In the genomic region with DNA sequence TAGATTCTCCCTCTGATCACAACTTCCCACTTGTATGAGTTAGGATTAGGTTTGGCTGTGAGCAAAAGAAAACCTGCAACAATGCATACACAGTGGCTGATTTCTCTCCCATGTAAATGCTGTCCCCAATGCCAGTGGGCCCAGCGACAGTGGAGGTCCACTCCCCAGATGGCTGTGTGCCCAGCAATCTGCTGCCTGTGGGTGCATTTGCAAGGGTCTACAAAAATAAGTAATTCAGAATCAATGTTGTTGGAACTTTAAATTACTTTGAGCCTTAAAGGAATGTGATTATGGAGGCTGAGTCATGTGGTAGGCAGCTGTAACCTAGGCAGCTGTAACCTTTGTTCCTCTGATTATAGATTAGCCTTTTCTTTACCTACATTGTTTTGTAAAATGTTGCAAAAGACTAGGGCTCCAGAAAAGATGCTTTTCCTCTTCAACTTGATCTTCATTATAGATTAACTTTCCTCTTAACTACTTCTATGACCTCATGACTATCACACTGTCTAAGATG, we compare ENCODE assay signal across 13 cellular contexts. TPM values are rescaled to one million over a fixed set of nuclear protein-coding genes. Genes with fewer than 3 reads are reported as not detected.
DNase-seq lines count a peak whose midpoint lies in the region; ATAC-seq and TF ChIP-seq lines count a peak whose summit lies in the region.
"Had no signal": no experiment of that assay in that cellular context is flagged by ENCODE, and none has a peak within 500 bp of the region (broad histone marks: within the 10 kb centered on the region; RNA-seq: fewer than 3 reads in every experiment).

No MANE protein-coding gene starts in this region.

- no peak for TF ChIP-seq CTCF in lower lobe of right lung (IDR thresholded peaks at IDR 0.05)
- TF ChIP-seq CTCF in CD14-positive monocyte (IDR thresholded peaks at IDR 0.05) = no peak

- H3K27me3 Mint-ChIP-seq in T-helper 17 cell (no peaks in the 10 kb centered on the region), CD14-positive monocyte (ENCODE audit: low read depth in 3 of 3) (peaks cover 0 to 6% (median 2%) of the 10 kb centered on the region in 3 donors)

- DNase-seq in EL = peak; percentile 22
- DNase-seq in T-helper 17 cell = no peak
- peak; percentile 11 for DNase-seq in lower lobe of right lung
- DNase-seq in NCI-H345 treated with DMSO at 0.1 percent for 48 hours (lab: John Stamatoyannopoulos, UW; ENCODE audit: unreplicated experiment) = no peak
- no peak for DNase-seq in CD14-positive monocyte (ENCODE audit: low spot score)
- DNase-seq: activated CD4-positive, alpha-beta T cell treated with anti-CD3 and anti-CD28 coated beads for 48 hours; esophagus squamous epithelium; NCI-H1417 treated with DMSO at 0.1 percent for 48 hours; nucleus accumbens; stimulated activated CD4-positive, alpha-beta T cell treated with anti-CD3 and anti-CD28 coated beads, Interleukin-4, amount 100 ng/mL, for 1 hour had no signal

- H3K4me3 Mint-ChIP-seq in T-helper 17 cell (no peak overlapping the region), CD14-positive monocyte (no peak overlapping the region)

- H3K27ac ChIP-seq in lower lobe of right lung = no peak overlapping the region
- H3K27ac ChIP-seq: cardiac muscle cell, esophagus squamous epithelium, SK-N-MC had no signal

- peaks cover 15% of the 10 kb centered on the region for H3K36me3 ChIP-seq in lower lobe of right lung

- peaks cover 5% of the 10 kb centered on the region for H3K4me1 ChIP-seq in lower lobe of right lung

- H3K4me1 Mint-ChIP-seq in T-helper 17 cell (peaks cover 8% of the 10 kb centered on the region), CD14-positive monocyte (peaks cover 30% of the 10 kb centered on the region)

- no peaks in the 10 kb centered on the region for H3K9me3 Mint-ChIP-seq in CD14-positive monocyte

- no peak for ATAC-seq in T-helper 17 cell
- no peak for ATAC-seq in lower lobe of right lung
- no peak for ATAC-seq in GM21515 (IDR thresholded peaks at IDR 0.05; ENCODE audit: unreplicated experiment)

- no peaks in the 10 kb centered on the region for H3K27me3 ChIP-seq in lower lobe of right lung (ENCODE audit: low read depth)
- H3K27me3 ChIP-seq: cardiac muscle cell, esophagus squamous epithelium had no signal

- H3K4me3 ChIP-seq in lower lobe of right lung = no peak overlapping the region
- H3K4me3 ChIP-seq: cardiac muscle cell, esophagus squamous epithelium, SK-N-MC had no signal

- peak overlapping the region; percentile 70 for H3K27ac Mint-ChIP-seq in T-helper 17 cell
- no peak overlapping the region for H3K27ac Mint-ChIP-seq in CD14-positive monocyte

- H3K36me3 Mint-ChIP-seq in T-helper 17 cell (ENCODE audit: low read depth) (peaks cover 3% of the 10 kb centered on the region), CD14-positive monocyte (peaks cover 36 to 60% of the 10 kb centered on the region in 2 donors)

- intact Hi-C loops in lower lobe of right lung (cut with DNase I) = no loop called here
- intact Hi-C loops in CD14-positive monocyte (cut with micrococcal nuclease) = loop anchor here in 1 of 2 donors (2.0 kb wide), 1 partner anchor 67 kb away; no protein-coding TSS in a partner anchor

- H3K9me3 ChIP-seq in T-helper 17 cell (ENCODE audit: control insufficient read depth, low read length, poor library complexity, severe bottlenecking) (no peaks in the 10 kb centered on the region), lower lobe of right lung (no peaks in the 10 kb centered on the region)
- H3K9me3 ChIP-seq: esophagus squamous epithelium had no signal

RNA-seq across cellular contexts. Expression of a gene that starts 14.2 kb away (rescaled TPM):
- total RNA-seq in T-helper 17 cell (10 to 100 TPM in 1 of 2 donors, 1 to 10 TPM in 1; 8.7 to 11.8 TPM), lower lobe of right lung (10.8 TPM)
- polyA plus RNA-seq in CD14-positive monocyte = 10 to 100 TPM; 21.5 to 25.5 TPM

RNA-seq across cellular contexts. Expression of a gene that starts 22.3 kb away (rescaled TPM):
- total RNA-seq in T-helper 17 cell (10 to 100 TPM; 44.9 to 55.8 TPM), lower lobe of right lung (101 TPM)
- polyA plus RNA-seq in CD14-positive monocyte = 100 to 1,000 TPM; 490 to 510 TPM

RNA-seq across cellular contexts. Expression of a gene that starts 22.4 kb away (rescaled TPM):
- total RNA-seq in T-helper 17 cell (10 to 100 TPM in 1 of 2 donors, 1 to 10 TPM in 1; 8.8 to 17.6 TPM), lower lobe of right lung (41.6 TPM)
- polyA plus RNA-seq in CD14-positive monocyte = 10 to 100 TPM; 74.3 to 94.4 TPM

RNA-seq across cellular contexts. Expression of a gene that starts 25.5 kb away (rescaled TPM):
- total RNA-seq in T-helper 17 cell (10 to 100 TPM; 75.5 to 89.8 TPM), lower lobe of right lung (108 TPM)
- polyA plus RNA-seq in CD14-positive monocyte = 100 to 1,000 TPM; 259 to 275 TPM

RNA-seq across cellular contexts. Expression of a gene that starts 31.8 kb away (rescaled TPM):
- total RNA-seq in T-helper 17 cell (100 to 1,000 TPM in 1 of 2 donors, 10 to 100 TPM in 1; 76.7 to 110 TPM), lower lobe of right lung (16.2 TPM)
- 10 to 100 TPM; 35.4 to 43.5 TPM for polyA plus RNA-seq in CD14-positive monocyte

Comparison
In these comparisons a context has a peak if more than half of its experiments do, and no peak if none do; other contexts are left out.
1. DNase-seq: peak in EL (single experiment) and lower lobe of right lung (single experiment); none in T-helper 17 cell (0 of 3), NCI-H345 treated with DMSO at 0.1 percent for 48 hours (single experiment) and CD14-positive monocyte (single experiment).